In the genomic region with DNA sequence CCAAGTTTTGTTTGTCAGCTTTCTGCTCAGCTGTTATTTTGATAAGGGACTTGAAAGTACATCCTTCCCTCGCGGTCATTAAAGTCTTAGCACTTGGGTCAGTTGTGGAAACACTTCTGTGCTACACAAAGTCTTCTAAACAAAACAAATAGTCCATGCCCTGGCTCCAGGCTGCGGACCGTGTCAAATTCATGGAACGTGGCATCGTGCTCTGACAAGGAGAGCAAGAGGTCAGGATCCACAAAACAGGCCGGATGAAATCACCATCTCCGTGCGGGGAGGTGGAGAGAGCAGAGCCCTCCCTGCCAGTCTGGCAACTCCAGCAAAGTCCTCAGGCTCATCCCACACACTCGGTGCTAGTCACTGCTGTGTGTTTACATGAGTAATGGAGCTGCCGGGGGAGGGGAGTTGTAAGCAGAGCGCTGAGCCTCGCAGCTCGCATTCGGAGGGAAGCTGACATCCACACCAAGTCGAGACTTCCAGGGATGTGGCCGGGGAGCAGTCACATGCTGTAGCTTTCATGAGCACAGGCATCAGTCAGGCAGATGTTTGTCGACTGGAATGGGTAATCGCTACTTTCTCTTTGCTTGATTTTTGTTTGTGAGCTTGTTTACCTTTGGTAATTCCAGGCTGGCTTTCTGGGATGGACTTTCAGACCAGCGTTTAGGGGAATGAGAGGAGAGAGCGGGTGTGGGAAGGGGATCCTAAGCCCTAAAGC, we compare ENCODE assay signal across 8 cellular contexts.
DNase-seq lines count a peak whose midpoint lies in the region; ATAC-seq and TF ChIP-seq lines count a peak whose summit lies in the region.

No MANE protein-coding gene starts in this region.

- H3K4me1 ChIP-seq in endodermal cell (ENCODE audit: control insufficient read depth, insufficient read depth, low read length) = peaks cover 24% of the 10 kb centered on the region
- H3K4me1 ChIP-seq in mesodermal cell (ENCODE audit: control insufficient read depth, insufficient read depth, low read length, poor library complexity, severe bottlenecking) = peaks cover 36% of the 10 kb centered on the region

- peak overlapping the region; percentile 32 for H3K9ac ChIP-seq in endodermal cell (ENCODE audit: extremely low read depth, low read length, poor library complexity, severe bottlenecking)

- TF ChIP-seq CTCF in endodermal cell (conservative IDR thresholded peaks at IDR 0.05) = no peak

- peaks cover 58% of the 10 kb centered on the region for H3K4me1 Mint-ChIP-seq in endodermal cell

- H3K36me3 ChIP-seq in endodermal cell (ENCODE audit: control insufficient read depth, insufficient read depth, low read length) (no peaks in the 10 kb centered on the region), mesodermal cell (ENCODE audit: control insufficient read depth, insufficient read depth, low read length) (peaks cover 26% of the 10 kb centered on the region)

- WGBS in endodermal cell (ENCODE audit: insufficient coverage in 1 of 2, insufficient read length in 1 of 2), 2 experiments = 13 to 15% methylated on average over 13 to 21 of the region's 21 CpGs
- 4% methylated on average over 17 to 18 of the region's 21 CpGs for WGBS in mesodermal cell (ENCODE audit: insufficient coverage in 2 of 2), 2 experiments

- DNase-seq in GM03348 (ENCODE audit: low spot score) = peak; percentile 89
- peak; percentile 22 to 50 for DNase-seq in NCI-H446 (lab: John Stamatoyannopoulos, UW)
- DNase-seq in activated CD8-positive, alpha-beta memory T cell treated with anti-CD3 and anti-CD28 coated beads, Interleukin-2, amount 50 U/mL, for 48 hours = peak; percentile 84
- peak; percentile 92 for DNase-seq in endodermal cell
- DNase-seq in stimulated activated CD8-positive, alpha-beta memory T cell treated with anti-CD3 and anti-CD28 coated beads, Interleukin-12 subunit alpha, Interleukin-12 subunit beta, amount 100 ng/mL, for 24 hours (ENCODE audit: extremely low read depth) = peak; percentile 51
- no peak for DNase-seq in SKM-1 (lab: John Stamatoyannopoulos, UW; ENCODE audit: unreplicated experiment)

- no peaks in the 10 kb centered on the region for H3K27me3 Mint-ChIP-seq in endodermal cell (ENCODE audit: insufficient read depth)

- H3K27ac Mint-ChIP-seq in endodermal cell = peak overlapping the region; percentile 93

- peak overlapping the region; percentile 71 for H3K4me3 ChIP-seq in endodermal cell (ENCODE audit: low read length)
- H3K4me3 ChIP-seq in mesodermal cell (ENCODE audit: extremely low read depth, insufficient read depth, low read length, poor library complexity, severe bottlenecking) = peak overlapping the region; percentile 51

- peaks cover 7% of the 10 kb centered on the region for H3K36me3 Mint-ChIP-seq in endodermal cell (ENCODE audit: low read depth)

- H3K27me3 ChIP-seq in endodermal cell (ENCODE audit: control insufficient read depth, insufficient read depth, low read length, poor library complexity, severe bottlenecking) = no peaks in the 10 kb centered on the region

- peak overlapping the region; percentile 50 for H3K27ac ChIP-seq in endodermal cell (ENCODE audit: low read depth, low read length)
- peak overlapping the region; percentile 96 for H3K27ac ChIP-seq in mesodermal cell (ENCODE audit: low read depth, low read length, severe bottlenecking)

- no peak for ATAC-seq in HG02870 (IDR thresholded peaks at IDR 0.05; ENCODE audit: unreplicated experiment)

- no peaks in the 10 kb centered on the region for H3K9me3 ChIP-seq in endodermal cell (ENCODE audit: control insufficient read depth, low read length)
- no peaks in the 10 kb centered on the region for H3K9me3 ChIP-seq in mesodermal cell (ENCODE audit: control insufficient read depth, low read length)

- H3K4me3 Mint-ChIP-seq in endodermal cell = peak overlapping the region; percentile 52

- H3K9me3 Mint-ChIP-seq in endodermal cell = no peaks in the 10 kb centered on the region
